Comparison of ENCODE assay signal across 8 cellular contexts in genomic region chr17:44066204-44066930, GRCh38. TPM values are rescaled to one million over a fixed set of nuclear protein-coding genes. Genes with fewer than 3 reads are reported as not detected.
DNase-seq lines count a peak whose midpoint lies in the region; ATAC-seq, FAIRE-seq and TF ChIP-seq lines count a peak whose summit lies in the region.

Gene LSM12 (minus strand): TSS chr17:44066671. CDS start chr17:44066587, 84 bp downstream.

- in situ Hi-C loops in GM13976 (cut with MboI; ENCODE audit: low sequenced_read_pairs, unreplicated experiment), result no loop called here

- H3K27me3 ChIP-seq in astrocyte (ENCODE audit: insufficient read depth, low read length) (no peaks in the 10 kb centered on the region), rectal smooth muscle tissue (ENCODE audit: control insufficient read depth, insufficient read depth, low read length) (no peaks in the 10 kb centered on the region), uterus (no peaks in the 10 kb centered on the region)

- intact Hi-C loops in uterus (cut with DNase I; ENCODE audit: low total_unique reads), result no loop called here

- peak; percentile 51 for ATAC-seq in HG02943 (IDR thresholded peaks at IDR 0.05; ENCODE audit: low read depth, unreplicated experiment)

- H3K4me3 Mint-ChIP-seq in astrocyte (ENCODE audit: unreplicated experiment), result peak within 1 kb of the TSS; percentile 98

- H3K4me1 ChIP-seq in astrocyte (ENCODE audit: insufficient read depth, low read length) (peaks cover 7% of the 10 kb centered on the region), rectal smooth muscle tissue (ENCODE audit: control insufficient read depth, insufficient read depth, low read length) (peaks cover 5% of the 10 kb centered on the region), uterus (peaks cover 0 to 1% of the 10 kb centered on the region in 2 donors)

- peaks cover 45% of the 10 kb centered on the region for H4K20me1 ChIP-seq in astrocyte (ENCODE audit: insufficient read depth, low read length)

- H3K27me3 Mint-ChIP-seq in astrocyte (ENCODE audit: low read depth, unreplicated experiment), result no peaks in the 10 kb centered on the region

- H3K9ac ChIP-seq in astrocyte (ENCODE audit: low read length) (peak within 1 kb of the TSS; percentile 99), rectal smooth muscle tissue (ENCODE audit: low read length) (peak within 1 kb of the TSS; percentile 32)

- H3K9me3 ChIP-seq in astrocyte (ENCODE audit: insufficient read depth, low read depth, low read length), result no peaks in the 10 kb centered on the region
- H3K9me3 ChIP-seq in uterus, result no peaks in the 10 kb centered on the region

- H3K79me2 ChIP-seq in astrocyte (ENCODE audit: insufficient read depth, low read length), result peaks cover 58% of the 10 kb centered on the region

- no peaks in the 10 kb centered on the region for H3K9me3 Mint-ChIP-seq in astrocyte (ENCODE audit: unreplicated experiment)

- H2AFZ ChIP-seq in astrocyte (ENCODE audit: low read depth, low read length), result peak within 1 kb of the TSS; percentile 77

- peaks cover 14% of the 10 kb centered on the region for H3K36me3 Mint-ChIP-seq in astrocyte (ENCODE audit: low read depth, unreplicated experiment)

- H3K36me3 ChIP-seq in astrocyte (ENCODE audit: insufficient read depth, low read length) (peaks cover 15% of the 10 kb centered on the region), rectal smooth muscle tissue (ENCODE audit: control insufficient read depth, insufficient read depth, low read length) (peaks cover 10% of the 10 kb centered on the region), uterus (no peaks in the 10 kb centered on the region)

- TF ChIP-seq POLR2A in uterus (IDR thresholded peaks at IDR 0.05), result peak; percentile 62 to 79

- FAIRE-seq in astrocyte (lab: Jason Lieb, UNC), result no peak

- H3K4me3 ChIP-seq in astrocyte (ENCODE audit: insufficient read depth, low read depth, low read length) (peak within 1 kb of the TSS; percentile 75), rectal smooth muscle tissue (ENCODE audit: low read length) (peak within 1 kb of the TSS; percentile 65), uterus (peak within 1 kb of the TSS; percentile 60 to 80)

- TF ChIP-seq CTCF in GM13976 (IDR thresholded peaks at IDR 0.05; ENCODE audit: borderline replicate concordance, control extremely low read depth, extremely low read depth, insufficient read depth, missing control alignments) (no peak), astrocyte (IDR thresholded peaks at IDR 0.05; ENCODE audit: insufficient read depth, low read depth, low read length) (no peak), uterus (IDR thresholded peaks at IDR 0.05) (peak in 1 of 4 experiments; percentile 26)

- peak within 1 kb of the TSS; percentile 88 for H3K27ac Mint-ChIP-seq in astrocyte (ENCODE audit: unreplicated experiment)

- H3K27ac ChIP-seq in astrocyte (ENCODE audit: low read depth, low read length) (peak within 1 kb of the TSS; percentile 96), rectal smooth muscle tissue (ENCODE audit: low read depth, low read length) (peak within 1 kb of the TSS; percentile 95), uterus (peak within 1 kb of the TSS; percentile 93 to 95)

- peak within 1 kb of the TSS; percentile 94 for H3K4me2 ChIP-seq in astrocyte (ENCODE audit: low read length)

- DNase-seq in GM13976 (ENCODE audit: low spot score) (peak; percentile 93), NCI-H2029 (lab: John Stamatoyannopoulos, UW) (peak; percentile 88), T-helper 9 cell (peak; percentile 85), astrocyte (ENCODE audit: low read depth) (peak; percentile 66), hepatic stellate cell (ENCODE audit: low spot score) (peak; percentile 92), uterus (peak; percentile 83 to 94)

- H3K4me1 Mint-ChIP-seq in astrocyte (ENCODE audit: low read depth, unreplicated experiment), result peaks cover 28% of the 10 kb centered on the region

RNA-seq across cellular contexts. Expression of gene LSM12, which starts in this region (rescaled TPM):
- 77.0 and 90.5 TPM in 2 replicates for total RNA-seq in astrocyte
- total RNA-seq in uterus, result 10 to 100 TPM; 24.5 to 49.8 (median 37.1) TPM

Comparison
In these comparisons a context has a peak if more than half of its experiments do, and no peak if none do; other contexts are left out.
1. Peak in every context shown above with its lines: DNase-seq, ATAC-seq, H3K4me3 ChIP-seq and H3K27ac ChIP-seq.